Comparison of ENCODE assay signal across 7 cellular contexts in the genomic region with DNA sequence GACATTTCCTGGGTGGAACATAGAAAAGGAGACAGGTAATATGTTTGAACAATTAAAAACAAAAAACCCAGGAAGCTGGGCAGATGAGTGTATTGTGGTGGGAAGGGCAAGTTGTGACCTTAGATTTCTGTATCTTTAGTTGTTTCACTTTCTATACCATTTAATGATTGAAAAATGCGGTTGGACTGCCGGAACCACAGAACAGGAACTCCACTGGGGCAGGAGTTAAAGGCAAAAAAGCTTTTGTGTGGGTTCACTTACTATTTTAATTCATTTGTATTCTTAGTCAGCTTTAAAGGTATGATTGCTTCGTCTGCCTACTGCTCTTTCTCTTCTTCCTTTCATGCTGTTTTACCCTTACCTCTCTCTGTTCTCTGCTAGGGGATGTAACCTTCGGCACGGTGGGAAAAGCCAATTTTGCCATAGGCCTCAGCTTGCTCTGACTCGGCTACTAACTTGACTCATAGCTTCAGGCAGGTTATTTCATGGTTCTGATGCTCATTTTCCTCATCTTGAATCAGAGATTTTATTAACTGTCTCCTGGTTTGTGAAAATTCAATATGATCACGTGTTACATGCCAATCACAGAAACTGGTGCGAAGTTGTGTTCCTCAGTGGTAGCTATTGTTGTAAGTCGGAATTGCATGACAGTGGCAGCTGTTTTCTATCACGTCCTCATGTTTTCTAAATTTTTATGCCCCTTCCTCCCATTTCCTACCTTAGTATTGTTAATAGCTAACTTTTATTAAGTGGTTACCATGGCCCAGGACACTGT.
DNase-seq lines count a peak whose midpoint lies in the region; ATAC-seq and FAIRE-seq lines count a peak whose summit lies in the region.

No MANE protein-coding gene starts in this region.

- peak overlapping the region; percentile 41 to 91 for H3K4me3 ChIP-seq in duodenal mucosa (ENCODE audit: low read depth in 1 of 2, low read length in 2 of 2)

- H3K9me3 ChIP-seq in duodenal mucosa (ENCODE audit: control insufficient read depth in 1 of 2, low read length in 2 of 2) = no peaks in the 10 kb centered on the region

- H3K27ac ChIP-seq in duodenal mucosa (ENCODE audit: low read depth, low read length) = peak overlapping the region; percentile 84

- peak overlapping the region; percentile 60 to 90 for H3K9ac ChIP-seq in duodenal mucosa (ENCODE audit: low read depth in 1 of 2, low read length in 2 of 2)

- peak; percentile 54 for ATAC-seq in HG03064 (IDR thresholded peaks at IDR 0.05; ENCODE audit: low read depth, unreplicated experiment)
- ATAC-seq in stimulated activated naive CD8-positive, alpha-beta T cell treated with anti-CD3 and anti-CD28 coated beads, Interleukin-15, Interleukin-2, amounts not matched to agents 100 U/mL and 50 U/mL, for 24 hours = peak; percentile 69

- peak; percentile 46 for DNase-seq in GM19239 (ENCODE audit: insufficient read length, low spot score)
- DNase-seq in SW480 (ENCODE audit: low spot score) = peak; percentile 11
- DNase-seq in stimulated activated naive CD8-positive, alpha-beta T cell treated with anti-CD3 and anti-CD28 coated beads, Interleukin-15, Interleukin-2, amounts not matched to agents 100 U/mL and 50 U/mL, for 24 hours = peak; percentile 58
- no peak for DNase-seq in HCEC 1CT
- DNase-seq in NCI-H1930 (lab: John Stamatoyannopoulos, UW) = no peak

- no peaks in the 10 kb centered on the region for H3K27me3 ChIP-seq in duodenal mucosa (ENCODE audit: control insufficient read depth in 1 of 2, insufficient read depth in 2 of 2, low read length in 2 of 2)

- H3K36me3 ChIP-seq in duodenal mucosa (ENCODE audit: control insufficient read depth in 1 of 2, insufficient read depth in 2 of 2, low read length in 2 of 2) = no peaks in the 10 kb centered on the region

- H3K4me1 ChIP-seq in duodenal mucosa (ENCODE audit: control insufficient read depth in 1 of 2, insufficient read depth in 2 of 2, low read length in 2 of 2) = peaks cover 34 to 53% of the 10 kb centered on the region in 2 donors

- peak; percentile 96 for FAIRE-seq in GM19239 (lab: Jason Lieb, UNC)

Comparison
In these comparisons a context has a peak if more than half of its experiments do, and no peak if none do; other contexts are left out.
1. DNase-seq: peak in GM19239 (single experiment), SW480 (single experiment) and stimulated activated naive CD8-positive, alpha-beta T cell treated with anti-CD3 and anti-CD28 coated beads, Interleukin-15, Interleukin-2, amounts not matched to agents 100 U/mL and 50 U/mL, for 24 hours (single experiment); none in HCEC 1CT (single experiment) and NCI-H1930 (0 of 2).